Comparison of ENCODE assay signal across 8 cellular contexts in the genomic region with DNA sequence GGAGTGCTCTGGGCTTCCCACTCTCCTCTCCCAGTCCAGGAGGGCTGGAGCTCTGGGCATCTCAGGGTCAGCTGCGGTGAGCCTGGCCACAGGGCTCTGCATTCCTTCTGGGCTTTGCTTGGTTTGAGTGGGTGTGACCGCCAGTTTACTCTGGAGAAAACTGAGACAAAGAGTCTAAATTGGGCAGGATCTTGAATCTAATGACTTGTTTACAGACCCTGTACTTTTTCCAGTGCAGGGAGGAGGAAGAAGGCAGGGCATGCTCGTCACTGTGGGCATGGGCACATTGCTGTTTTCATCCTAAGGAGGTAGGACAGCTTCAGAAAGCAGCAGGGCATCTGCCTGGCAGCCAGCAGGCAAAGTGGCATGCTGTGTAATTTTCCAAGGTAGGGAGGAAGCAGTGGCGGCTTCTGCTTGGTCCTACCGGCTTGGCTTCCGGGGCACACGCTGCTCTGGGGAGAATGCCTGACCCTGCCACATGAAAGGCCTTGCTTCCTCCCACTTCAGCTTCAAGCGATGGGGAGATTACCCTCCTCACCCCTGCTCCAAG. TPM values are rescaled to one million over a fixed set of nuclear protein-coding genes. Genes with fewer than 3 reads are reported as not detected.
DNase-seq lines count a peak whose midpoint lies in the region; ATAC-seq and TF ChIP-seq lines count a peak whose summit lies in the region.

No MANE protein-coding gene starts in this region.

- H3K4me1 ChIP-seq in uterus, result no peaks in the 10 kb centered on the region

- peak overlapping the region; percentile 86 for H3K4me3 Mint-ChIP-seq in activated naive CD8-positive, alpha-beta T cell
- H3K4me3 Mint-ChIP-seq in memory B cell, result peak overlapping the region; percentile 55

- peak overlapping the region; percentile 99 for H3K27ac Mint-ChIP-seq in activated naive CD8-positive, alpha-beta T cell
- H3K27ac Mint-ChIP-seq in memory B cell, result peak overlapping the region; percentile 95

- DNase-seq in COLO829 (ENCODE audit: low spot score), result peak; percentile 66
- DNase-seq in memory B cell (ENCODE audit: low spot score in 2 of 2), result no peak
- DNase-seq in uterus, result no peak
- no peak for DNase-seq in NCI-H526 (lab: John Stamatoyannopoulos, UW)
- DNase-seq in ACHN, result no peak

- no peaks in the 10 kb centered on the region for H3K9me3 Mint-ChIP-seq in activated naive CD8-positive, alpha-beta T cell (ENCODE audit: low read depth)
- H3K9me3 Mint-ChIP-seq in memory B cell, result no peaks in the 10 kb centered on the region

- H3K36me3 Mint-ChIP-seq in activated naive CD8-positive, alpha-beta T cell, result peaks cover 2% of the 10 kb centered on the region
- peaks cover 4% of the 10 kb centered on the region for H3K36me3 Mint-ChIP-seq in memory B cell

- H3K4me3 ChIP-seq in uterus, result no peak overlapping the region

- H3K27ac ChIP-seq in uterus, result peak overlapping the region; percentile 52 to 76

- intact Hi-C loops in uterus (cut with DNase I; ENCODE audit: low total_unique reads), result no loop called here

- no peaks in the 10 kb centered on the region for H3K27me3 Mint-ChIP-seq in activated naive CD8-positive, alpha-beta T cell
- H3K27me3 Mint-ChIP-seq in memory B cell, result no peaks in the 10 kb centered on the region

- TF ChIP-seq POLR2A in uterus (IDR thresholded peaks at IDR 0.05), result peak in 1 of 2 donors; percentile 30

- H3K4me1 Mint-ChIP-seq in activated naive CD8-positive, alpha-beta T cell (ENCODE audit: low read depth), result peaks cover 100% of the 10 kb centered on the region
- peaks cover 87% of the 10 kb centered on the region for H3K4me1 Mint-ChIP-seq in memory B cell

- no peaks in the 10 kb centered on the region for H3K36me3 ChIP-seq in uterus

- no peak for TF ChIP-seq CTCF in uterus (IDR thresholded peaks at IDR 0.05)

- H3K27me3 ChIP-seq in uterus, result no peaks in the 10 kb centered on the region

- H3K9me3 ChIP-seq in uterus, result no peaks in the 10 kb centered on the region

- in situ Hi-C loops in ACHN (cut with HindIII; ENCODE audit: low pct_ligation_motif_present, low pct_unique_long_range_greater_than_20kb, low sequenced_read_pairs), result no loop called here

- ATAC-seq in HG03442 (IDR thresholded peaks at IDR 0.05; ENCODE audit: unreplicated experiment), result peak; percentile 28
- peak; percentile 7 for ATAC-seq in memory B cell (ENCODE audit: low read depth)
- no peak for ATAC-seq in HG03457 (IDR thresholded peaks at IDR 0.05; ENCODE audit: unreplicated experiment)

RNA-seq across cellular contexts. Expression of a gene that starts 22.9 kb away (rescaled TPM):
- 10 to 100 TPM; 12.4 to 56.0 (median 22.5) TPM for total RNA-seq in uterus
